1 cellular context compared by ENCODE assay signal in genomic region chr2:219243291-219243761, GRCh38.
TF ChIP-seq lines count a peak whose summit lies in the region.

No MANE protein-coding gene starts in this region.

TF ChIP-seq in A549, 52 proteins besides CTCF, POLR2A, EP300 and RAD21 (continued from another document):
- no peak for TF ChIP-seq REST (IDR thresholded peaks at IDR 0.05)
- no peak for TF ChIP-seq FOSB (CRISPR knock-in tag; IDR thresholded peaks at IDR 0.05)
- no peak for TF ChIP-seq ZNF302 (CRISPR knock-in tag; IDR thresholded peaks at IDR 0.05)
- no peak for TF ChIP-seq ZC3H11A (IDR thresholded peaks at IDR 0.05)
- TF ChIP-seq MYC (IDR thresholded peaks at IDR 0.05; ENCODE audit: borderline replicate concordance, low read length) = no peak
- TF ChIP-seq KDM1A (IDR thresholded peaks at IDR 0.05; ENCODE audit: low read depth) = no peak
- no peak for TF ChIP-seq JUN (IDR thresholded peaks at IDR 0.05)
- TF ChIP-seq SMC3 (IDR thresholded peaks at IDR 0.05) = no peak
